In genomic region chr19:48719263-48720171, GRCh38 we compare ENCODE assay signal across 7 cellular contexts. TPM values are rescaled to one million over a fixed set of nuclear protein-coding genes. Genes with fewer than 3 reads are reported as not detected.
DNase-seq lines count a peak whose midpoint lies in the region; ATAC-seq lines count a peak whose summit lies in the region.

A gene with protein sequence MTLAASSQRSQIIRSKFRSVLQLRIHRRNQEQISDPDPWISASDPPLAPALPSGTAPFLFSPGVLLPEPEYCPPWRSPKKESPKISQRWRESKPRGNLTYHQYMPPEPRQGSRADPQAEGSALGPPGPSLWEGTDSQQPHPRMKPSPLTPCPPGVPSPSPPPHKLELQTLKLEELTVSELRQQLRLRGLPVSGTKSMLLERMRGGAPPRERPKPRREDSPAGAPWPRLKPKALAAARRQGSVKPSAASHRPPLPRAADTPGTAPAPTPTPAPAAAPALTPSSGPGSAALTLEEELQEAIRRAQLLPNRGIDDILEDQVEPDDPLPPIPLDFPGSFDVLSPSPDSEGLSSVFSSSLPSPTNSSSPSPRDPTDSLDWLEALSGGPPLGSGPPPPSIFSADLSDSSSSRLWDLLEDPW (minus strand): TSS chr19:48719725. CDS start chr19:48719031, 694 bp downstream.

- H3K36me3 ChIP-seq in HUES48 (ENCODE audit: control insufficient read depth, insufficient read depth, low read length) = no peaks in the 10 kb centered on the region

- no peaks in the 10 kb centered on the region for H3K27me3 Mint-ChIP-seq in activated CD4-positive, alpha-beta memory T cell treated with anti-CD3 and anti-CD28 coated beads, Interleukin-2, amount 10 ng/mL, durations not matched to agents 7 days and 5 days

- intact Hi-C loops in posterior vena cava (cut with DNase I) = no loop called here

- no peak within 1 kb of the TSS for H3K27ac ChIP-seq in HUES48 (ENCODE audit: low read depth, low read length)

- POLR2A ChIA-PET in activated CD4-positive, alpha-beta memory T cell treated with anti-CD3 and anti-CD28 coated beads, Interleukin-2, amount 10 ng/mL, durations not matched to agents 7 days and 5 days (lab: Charles Lee) = no interaction called here

- H3K4me3 ChIP-seq in HUES48 (ENCODE audit: low read depth, low read length) (peak within 1 kb of the TSS; percentile 80), iPS-11a (ENCODE audit: low read depth, low read length) (peak within 1 kb of the TSS; percentile 83)

- DNase-seq in activated CD4-positive, alpha-beta memory T cell treated with anti-CD3 and anti-CD28 coated beads, Interleukin-2, amount 10 ng/mL, durations not matched to agents 7 days and 5 days = no peak
- no peak for DNase-seq in stimulated activated effector memory CD8-positive, alpha-beta T cell treated with anti-CD3 and anti-CD28 coated beads, Interleukin-12 subunit alpha, Interleukin-12 subunit beta, amount 100 ng/mL, for 72 hours (ENCODE audit: low spot score in 2 of 2)
- no peak for DNase-seq in hepatic stellate cell (ENCODE audit: low spot score)
- no peak for DNase-seq in posterior vena cava (ENCODE audit: low spot score)
- DNase-seq in dermis blood vessel endothelial cell = no peak

- H3K27ac Mint-ChIP-seq in activated CD4-positive, alpha-beta memory T cell treated with anti-CD3 and anti-CD28 coated beads, Interleukin-2, amount 10 ng/mL, durations not matched to agents 7 days and 5 days = peak within 1 kb of the TSS; percentile 95
- peak within 1 kb of the TSS; percentile 96 for H3K27ac Mint-ChIP-seq in stimulated activated effector memory CD8-positive, alpha-beta T cell treated with anti-CD3 and anti-CD28 coated beads, Interleukin-12 subunit alpha, Interleukin-12 subunit beta, amount 100 ng/mL, for 72 hours

- peaks cover 25% of the 10 kb centered on the region for H3K4me1 ChIP-seq in HUES48 (ENCODE audit: control insufficient read depth, insufficient read depth, low read length)

- H3K9me3 ChIP-seq in HUES48 (ENCODE audit: control insufficient read depth, insufficient read depth, low read length) = no peaks in the 10 kb centered on the region

- no peak for ATAC-seq in stimulated activated effector memory CD8-positive, alpha-beta T cell treated with anti-CD3 and anti-CD28 coated beads, Interleukin-12 subunit alpha, Interleukin-12 subunit beta, amount 100 ng/mL, for 72 hours

- peaks cover 24% of the 10 kb centered on the region for H3K4me1 Mint-ChIP-seq in activated CD4-positive, alpha-beta memory T cell treated with anti-CD3 and anti-CD28 coated beads, Interleukin-2, amount 10 ng/mL, durations not matched to agents 7 days and 5 days
- H3K4me1 Mint-ChIP-seq in stimulated activated effector memory CD8-positive, alpha-beta T cell treated with anti-CD3 and anti-CD28 coated beads, Interleukin-12 subunit alpha, Interleukin-12 subunit beta, amount 100 ng/mL, for 72 hours = peaks cover 21% of the 10 kb centered on the region

- CTCF ChIA-PET in activated CD4-positive, alpha-beta memory T cell treated with anti-CD3 and anti-CD28 coated beads, Interleukin-2, amount 10 ng/mL, durations not matched to agents 7 days and 5 days (lab: Charles Lee) = no interaction called here

- H3K9ac ChIP-seq in HUES48 (ENCODE audit: low read depth, low read length) = no peak within 1 kb of the TSS

- no peaks in the 10 kb centered on the region for H3K27me3 ChIP-seq in HUES48 (ENCODE audit: control insufficient read depth, insufficient read depth, low read length)

- H3K36me3 Mint-ChIP-seq in activated CD4-positive, alpha-beta memory T cell treated with anti-CD3 and anti-CD28 coated beads, Interleukin-2, amount 10 ng/mL, durations not matched to agents 7 days and 5 days (ENCODE audit: low read depth) = no peaks in the 10 kb centered on the region
- H3K36me3 Mint-ChIP-seq in stimulated activated effector memory CD8-positive, alpha-beta T cell treated with anti-CD3 and anti-CD28 coated beads, Interleukin-12 subunit alpha, Interleukin-12 subunit beta, amount 100 ng/mL, for 72 hours = peaks cover 6% of the 10 kb centered on the region

- H3K9me3 Mint-ChIP-seq in activated CD4-positive, alpha-beta memory T cell treated with anti-CD3 and anti-CD28 coated beads, Interleukin-2, amount 10 ng/mL, durations not matched to agents 7 days and 5 days = no peaks in the 10 kb centered on the region
- H3K9me3 Mint-ChIP-seq in stimulated activated effector memory CD8-positive, alpha-beta T cell treated with anti-CD3 and anti-CD28 coated beads, Interleukin-12 subunit alpha, Interleukin-12 subunit beta, amount 100 ng/mL, for 72 hours = no peaks in the 10 kb centered on the region

- H3K4me3 Mint-ChIP-seq in activated CD4-positive, alpha-beta memory T cell treated with anti-CD3 and anti-CD28 coated beads, Interleukin-2, amount 10 ng/mL, durations not matched to agents 7 days and 5 days = peak within 1 kb of the TSS; percentile 87
- H3K4me3 Mint-ChIP-seq in stimulated activated effector memory CD8-positive, alpha-beta T cell treated with anti-CD3 and anti-CD28 coated beads, Interleukin-12 subunit alpha, Interleukin-12 subunit beta, amount 100 ng/mL, for 72 hours = peak within 1 kb of the TSS; percentile 86

RNA-seq across cellular contexts. Expression of the gene that starts here (rescaled TPM):
- total RNA-seq in activated CD4-positive, alpha-beta memory T cell treated with anti-CD3 and anti-CD28 coated beads, Interleukin-2, amount 10 ng/mL, durations not matched to agents 7 days and 5 days = 1 to 10 TPM in 1 of 2 experiments, under 1 TPM in 1; 0.88 to 1.2 TPM
- total RNA-seq in posterior vena cava (1 to 10 TPM in 1 of 2 donors, under 1 TPM in 1; 0.90 to 1.1 TPM), dermis blood vessel endothelial cell (0.09 and 0.51 TPM in 2 replicates)
